1 cellular context compared by ENCODE assay signal in the genomic region with DNA sequence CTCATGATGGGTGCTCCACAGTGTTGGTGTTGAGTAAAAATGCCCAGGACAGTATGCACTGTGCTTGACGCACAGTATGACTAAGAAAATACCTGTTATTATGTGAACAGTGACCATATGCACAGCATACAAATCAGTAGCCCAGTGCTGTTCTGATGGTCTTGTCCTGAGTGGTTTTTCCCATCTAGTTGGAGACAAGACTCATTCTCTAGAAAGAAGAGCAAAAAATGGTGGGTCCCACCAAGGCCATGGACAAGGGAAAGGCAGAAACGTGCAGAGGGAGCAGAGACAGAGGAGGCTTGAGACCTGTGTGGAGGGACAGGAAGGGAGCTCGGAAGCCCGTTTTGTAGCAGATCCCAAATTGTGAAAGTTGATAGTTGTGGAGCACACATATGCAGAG.
TF ChIP-seq lines count a peak whose summit lies in the region.

No MANE protein-coding gene starts in this region.

TF ChIP-seq in HEK293, 187 proteins besides CTCF, POLR2A, EP300 and RAD21 (continued from another document):
- TF ChIP-seq ZFP69B (tag by site-specific recombination; IDR thresholded peaks at IDR 0.05) (0 out of 2 replicates have a peak, but pooled peaks have one; percentile 27), ZNF121 (tag by site-specific recombination; IDR thresholded peaks at IDR 0.05) (no peak), OSR2 (tag by site-specific recombination; IDR thresholded peaks at IDR 0.05) (no peak), REPIN1 (tag by site-specific recombination; IDR thresholded peaks at IDR 0.05; ENCODE audit: low read depth) (no peak)
